8 cellular contexts compared by ENCODE assay signal in the genomic region with DNA sequence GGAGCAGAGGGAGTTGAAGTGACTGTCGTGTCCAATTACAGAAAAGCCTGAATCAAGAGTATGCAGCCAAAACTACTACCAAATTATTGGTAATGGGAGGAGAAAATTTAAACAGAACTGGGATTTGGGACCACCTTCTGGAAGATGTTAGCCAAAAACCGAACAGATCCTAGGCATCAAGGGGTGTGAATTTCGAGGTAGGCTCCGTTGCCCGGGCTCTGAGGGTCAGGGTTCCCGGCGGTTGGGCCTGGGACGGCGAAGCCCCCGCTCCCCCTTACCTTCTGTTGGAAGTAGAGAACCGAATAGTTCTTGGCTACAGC.
DNase-seq lines count a peak whose midpoint lies in the region; ATAC-seq and TF ChIP-seq lines count a peak whose summit lies in the region.

No MANE protein-coding gene starts in this region.

- no peaks in the 10 kb centered on the region for H3K27me3 Mint-ChIP-seq in memory B cell

- H3K9me3 Mint-ChIP-seq in memory B cell = no peaks in the 10 kb centered on the region

- H3K4me1 Mint-ChIP-seq in memory B cell = peaks cover 37% of the 10 kb centered on the region

- H3K36me3 Mint-ChIP-seq in memory B cell = peaks cover 9% of the 10 kb centered on the region

- H3K4me3 ChIP-seq in HFF-Myc (replicated peaks; ENCODE audit: low read depth, low read length) (peak overlapping the region; percentile 74), astrocyte of the cerebellum (ENCODE audit: low read depth, low read length) (peak overlapping the region; percentile 85)

- H3K4me3 Mint-ChIP-seq in memory B cell = peak overlapping the region; percentile 100

- peak overlapping the region; percentile 74 for H3K27ac ChIP-seq in C4-2B

- ATAC-seq in memory B cell (ENCODE audit: low read depth) (no peak), GM19324 (IDR thresholded peaks at IDR 0.05; ENCODE audit: low FRiP score, unreplicated experiment) (no peak)

- DNase-seq in HFF-Myc (ENCODE audit: extremely low read depth, low read depth) (no peak), astrocyte of the cerebellum (ENCODE audit: low read depth) (no peak), memory B cell (ENCODE audit: low spot score in 2 of 2) (no peak), epidermal melanocyte (ENCODE audit: insufficient read length, low spot score) (no peak), GM20000 (ENCODE audit: low spot score) (no peak), NCI-H2029 (lab: John Stamatoyannopoulos, UW) (no peak)

- in situ Hi-C loops in astrocyte of the cerebellum (cut with HindIII; ENCODE audit: low sequenced_read_pairs) = no loop called here

- TF ChIP-seq CTCF in C4-2B (conservative IDR thresholded peaks at IDR 0.05) (no peak), HFF-Myc (IDR thresholded peaks at IDR 0.05; ENCODE audit: low read depth, low read length, missing control alignments) (no peak), astrocyte of the cerebellum (IDR thresholded peaks at IDR 0.05; ENCODE audit: low read depth, low read length, missing control alignments) (no peak), GM20000 (IDR thresholded peaks at IDR 0.05; ENCODE audit: extremely low read depth, missing control alignments) (no peak)

- peak overlapping the region; percentile 100 for H3K27ac Mint-ChIP-seq in memory B cell
